In genomic region chr7:20344396-20344795, GRCh38 we compare ENCODE assay signal across 1 cellular context.
TF ChIP-seq lines count a peak whose summit lies in the region.

No MANE protein-coding gene starts in this region.

TF ChIP-seq in H1, 55 proteins besides CTCF, POLR2A, EP300 and RAD21:
- TF ChIP-seq SIX5 (IDR thresholded peaks at IDR 0.05; ENCODE audit: low read depth, low read length) (no peak), BRCA1 (IDR thresholded peaks at IDR 0.05; ENCODE audit: low read depth, low read length) (no peak), CHD1 (IDR thresholded peaks at IDR 0.05; ENCODE audit: low read depth, low read length) (no peak)
